20 cellular contexts compared by ENCODE assay signal in genomic region chr1:178183796-178184195, GRCh38.
DNase-seq lines count a peak whose midpoint lies in the region; FAIRE-seq and TF ChIP-seq lines count a peak whose summit lies in the region.
"Had no signal": no experiment of that assay in that cellular context is flagged by ENCODE, and none has a peak within 500 bp of the region (broad histone marks: within the 10 kb centered on the region; RNA-seq: fewer than 3 reads in every experiment).

No MANE protein-coding gene starts in this region.

- H3K27me3 ChIP-seq in endothelial cell of umbilical vein (ENCODE audit: control insufficient read depth in 2 of 2, insufficient read depth in 2 of 2, low read length in 2 of 2): no peaks in the 10 kb centered on the region

- no peaks in the 10 kb centered on the region for H4K20me1 ChIP-seq in endothelial cell of umbilical vein (replicated peaks; ENCODE audit: control insufficient read depth, extremely low read depth, insufficient read depth, low read length)

- H3K9me3 ChIP-seq in endothelial cell of umbilical vein (replicated peaks; ENCODE audit: control insufficient read depth, insufficient read depth, low read length): no peaks in the 10 kb centered on the region
- H3K9me3 ChIP-seq: A549, Caco-2, HAP-1 had no signal

- FAIRE-seq in endothelial cell of umbilical vein (lab: Jason Lieb, UNC): peak; percentile 12
- FAIRE-seq: A549, GM12878, GM19239 had no signal

- H3K36me3 ChIP-seq in endothelial cell of umbilical vein (ENCODE audit: control insufficient read depth in 2 of 2, extremely low read depth in 1 of 2, insufficient read depth in 2 of 2, low read length in 2 of 2): no peaks in the 10 kb centered on the region
- H3K36me3 ChIP-seq: HAP-1 had no signal

- DNase-seq in NCI-H446 treated with DMSO at 0.1 percent for 48 hours (lab: John Stamatoyannopoulos, UW) (peak; percentile 13), NCI-H446 (lab: John Stamatoyannopoulos, UW) (no peak), LNCaP clone FGC (ENCODE audit: low read depth) (peak; percentile 35), endothelial cell of umbilical vein (ENCODE audit: low read depth, low spot score) (no peak), T1000 (lab: John Stamatoyannopoulos, UW) (no peak), NCI-H1092 treated with DMSO at 0.1 percent for 48 hours (lab: John Stamatoyannopoulos, UW) (no peak), occipital lobe (lab: John Stamatoyannopoulos, UW) (no peak)
- DNase-seq: AML-193; Caco-2; CD4-positive, alpha-beta T cell; DMS153; DMS79; GM23248; KBM-7 had no signal

- TF ChIP-seq CTCF in LNCaP clone FGC (IDR thresholded peaks at IDR 0.05; ENCODE audit: control insufficient read depth, extremely low read depth, insufficient read depth) (no peak), endothelial cell of umbilical vein (IDR thresholded peaks at IDR 0.05; ENCODE audit: extremely low read depth in 1 of 2, insufficient read depth in 1 of 2, low read depth in 1 of 2, low read length in 2 of 2) (no peak)

- no peak overlapping the region for H2AFZ ChIP-seq in endothelial cell of umbilical vein (ENCODE audit: low read depth, low read length)
- H2AFZ ChIP-seq: GM23248 had no signal

- peaks cover 6% of the 10 kb centered on the region for H3K4me1 ChIP-seq in endothelial cell of umbilical vein (ENCODE audit: control insufficient read depth, extremely low read depth, insufficient read depth, low read length)
- H3K4me1 ChIP-seq: A549, HAP-1 had no signal

- intact Hi-C loops in endothelial cell of umbilical vein (cut with micrococcal nuclease): no loop called here

- no peak for TF ChIP-seq POLR2A in endothelial cell of umbilical vein (IDR thresholded peaks at IDR 0.05; ENCODE audit: low read depth, low read length)

- POLR2A ChIA-PET in endothelial cell of umbilical vein (lab: Charles Lee): no interaction called here

- BruUV-seq in endothelial cell of umbilical vein (replicated peaks; lab: Mats Ljungman, UMichigan): no TSS peak

- peaks cover 2% of the 10 kb centered on the region for H3K79me2 ChIP-seq in endothelial cell of umbilical vein (ENCODE audit: control insufficient read depth, insufficient read depth, low read length)

- H3K27ac ChIP-seq in endothelial cell of umbilical vein (ENCODE audit: insufficient read depth, low read depth, low read length): no peak overlapping the region
- H3K27ac ChIP-seq: 22Rv1, A549, C4-2B, GM23248 had no signal

- CTCF ChIA-PET in endothelial cell of umbilical vein (lab: Charles Lee): no interaction called here

- H3K4me2 ChIP-seq in endothelial cell of umbilical vein (ENCODE audit: insufficient read depth, low read length): no peak overlapping the region
- H3K4me2 ChIP-seq: A549 had no signal

- no peaks in the 10 kb centered on the region for H3K9me1 ChIP-seq in endothelial cell of umbilical vein (replicated peaks; ENCODE audit: control insufficient read depth, extremely low read depth, insufficient read depth, low read length)

- dilution Hi-C loops in endothelial cell of umbilical vein (cut with MboI; ENCODE audit: extremely low pct_ligation_motif_present, low sequenced_read_pairs): no loop called here

- H3K4me3 ChIP-seq in LNCaP clone FGC (ENCODE audit: low read depth, low read length): no peak overlapping the region
- H3K4me3 ChIP-seq in endothelial cell of umbilical vein (replicated peaks in 1 of 3; ENCODE audit: insufficient read depth in 1 of 3, low read depth in 1 of 3, low read length in 3 of 3): no peak overlapping the region
- H3K4me3 ChIP-seq: A549, GM12878, GM23248, HAP-1 had no signal

- H3K9ac ChIP-seq in endothelial cell of umbilical vein (replicated peaks; ENCODE audit: extremely low read depth, insufficient read depth, low read length): no peak overlapping the region
- H3K9ac ChIP-seq: GM23248 had no signal

TF ChIP-seq in endothelial cell of umbilical vein, 7 proteins besides CTCF, POLR2A, EP300 and RAD21:
- TF ChIP-seq MYC (IDR thresholded peaks at IDR 0.05; ENCODE audit: low read depth, low read length) (no peak), MAX (IDR thresholded peaks at IDR 0.05; ENCODE audit: insufficient read depth, insufficient read length) (no peak), EZH2 (IDR thresholded peaks at IDR 0.05; ENCODE audit: borderline replicate concordance, low read depth, low read length, severe bottlenecking) (no peak)

Comparison
In these comparisons a context has a peak if more than half of its experiments do, and no peak if none do; other contexts are left out.
1. DNase-seq: peak in NCI-H446 treated with DMSO at 0.1 percent for 48 hours (single experiment) and LNCaP clone FGC (single experiment); none in NCI-H446 (0 of 2), endothelial cell of umbilical vein (single experiment), T1000 (single experiment), NCI-H1092 treated with DMSO at 0.1 percent for 48 hours (single experiment) and occipital lobe (single experiment).